13 cellular contexts compared by ENCODE assay signal in the genomic region with DNA sequence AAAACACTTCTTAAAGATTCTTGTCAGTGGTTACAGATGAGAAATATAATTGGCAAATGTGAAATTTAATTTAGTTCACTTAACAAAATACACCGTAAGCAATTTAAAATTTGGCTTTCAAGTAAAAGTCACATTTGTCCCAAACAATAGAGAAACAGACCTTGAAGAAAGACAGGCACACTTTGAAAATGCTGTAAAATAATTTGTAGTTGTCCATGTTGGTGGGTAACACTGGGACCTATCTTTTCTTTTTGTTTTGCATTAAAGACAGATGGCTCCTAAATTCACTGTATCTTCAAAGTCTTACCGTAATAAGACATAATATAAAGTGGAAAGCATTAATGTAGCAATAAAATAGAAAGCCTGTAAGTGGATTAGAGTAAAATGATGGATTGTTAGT. TPM values are rescaled to one million over a fixed set of nuclear protein-coding genes. Genes with fewer than 3 reads are reported as not detected.
DNase-seq lines count a peak whose midpoint lies in the region; ATAC-seq and TF ChIP-seq lines count a peak whose summit lies in the region.
"Had no signal": no experiment of that assay in that cellular context is flagged by ENCODE, and none has a peak within 500 bp of the region (broad histone marks: within the 10 kb centered on the region; RNA-seq: fewer than 3 reads in every experiment).

No MANE protein-coding gene starts in this region.

- H3K4me1 Mint-ChIP-seq in CD4-positive, alpha-beta memory T cell = peaks cover 36 to 67% (median 57%) of the 10 kb centered on the region in 4 donors
- peaks cover 69% of the 10 kb centered on the region for H3K4me1 Mint-ChIP-seq in endothelial cell (ENCODE audit: unreplicated experiment)

- no peak for DNase-seq in CD4-positive, alpha-beta memory T cell
- no peak for DNase-seq in PC-3
- DNase-seq in endothelial cell (ENCODE audit: low spot score) = no peak
- no peak for DNase-seq in stimulated activated CD8-positive, alpha-beta memory T cell treated with anti-CD3 and anti-CD28 coated beads, Interleukin-4, amount 100 ng/mL, for 48 hours
- no peak for DNase-seq in SIG-M5 (lab: John Stamatoyannopoulos, UW)
- DNase-seq in central memory CD4-positive, alpha-beta T cell = no peak
- DNase-seq: Caco-2, H7, head of caudate nucleus, mesendoderm, NCI-H2029 had no signal

- H3K27ac Mint-ChIP-seq in CD4-positive, alpha-beta memory T cell = peak overlapping the region in 5 of 7 donors; percentile 6 to 95 (median 93)
- no peak overlapping the region for H3K27ac Mint-ChIP-seq in endothelial cell (ENCODE audit: unreplicated experiment)

- peak overlapping the region in 2 of 8 donors; percentile 81 to 83 for H3K4me3 Mint-ChIP-seq in CD4-positive, alpha-beta memory T cell
- peak overlapping the region; percentile 85 for H3K4me3 Mint-ChIP-seq in endothelial cell (ENCODE audit: unreplicated experiment)

- no peak overlapping the region for H3K9ac ChIP-seq in PC-3 (ENCODE audit: low read length)
- H3K9ac ChIP-seq in parathyroid adenoma = no peak overlapping the region

- no peak overlapping the region for H3K4me3 ChIP-seq in CD4-positive, alpha-beta memory T cell (ENCODE audit: low read length in 2 of 2)
- no peak overlapping the region for H3K4me3 ChIP-seq in PC-3 (ENCODE audit: low read length)
- H3K4me3 ChIP-seq in parathyroid adenoma (ENCODE audit: low read depth, low read length) = peak overlapping the region; percentile 89

- H2AFZ ChIP-seq in PC-3 (ENCODE audit: low read length) (no peak overlapping the region), parathyroid adenoma (no peak overlapping the region)

- peaks cover 0 to 17% of the 10 kb centered on the region in 2 donors for H3K36me3 Mint-ChIP-seq in CD4-positive, alpha-beta memory T cell
- peaks cover 40% of the 10 kb centered on the region for H3K36me3 Mint-ChIP-seq in endothelial cell (ENCODE audit: low read depth, unreplicated experiment)

- H3K27me3 ChIP-seq in CD4-positive, alpha-beta memory T cell (ENCODE audit: insufficient read depth, low read length) = no peaks in the 10 kb centered on the region
- H3K27me3 ChIP-seq in PC-3 (ENCODE audit: low read length) (no peaks in the 10 kb centered on the region), parathyroid adenoma (ENCODE audit: control insufficient read depth, insufficient read depth, low read length) (no peaks in the 10 kb centered on the region)

- no peaks in the 10 kb centered on the region for H3K9me2 ChIP-seq in PC-3 (replicated peaks; ENCODE audit: low read length)

- TF ChIP-seq CTCF in PC-3 (conservative IDR thresholded peaks at IDR 0.05; ENCODE audit: low read depth, low read length) = no peak
- TF ChIP-seq CTCF in endothelial cell (IDR thresholded peaks at IDR 0.05; ENCODE audit: unreplicated experiment) = no peak
- TF ChIP-seq CTCF in parathyroid adenoma (IDR thresholded peaks at IDR 0.05) = no peak

- peak overlapping the region; percentile 26 for H3K4me2 ChIP-seq in PC-3 (ENCODE audit: low read length)
- peak overlapping the region; percentile 57 for H3K4me2 ChIP-seq in parathyroid adenoma (ENCODE audit: low read length)

- ATAC-seq in PC-3 (no peak), GM19452 (IDR thresholded peaks at IDR 0.05; ENCODE audit: unreplicated experiment) (no peak)

- no peaks in the 10 kb centered on the region for H4K20me1 ChIP-seq in PC-3 (ENCODE audit: low read length)

- no peaks in the 10 kb centered on the region for H3K9me3 Mint-ChIP-seq in CD4-positive, alpha-beta memory T cell
- no peaks in the 10 kb centered on the region for H3K9me3 Mint-ChIP-seq in endothelial cell (ENCODE audit: unreplicated experiment)

- intact Hi-C loops in CD4-positive, alpha-beta memory T cell (cut with micrococcal nuclease) = no loop called here
- intact Hi-C loops in PC-3 (cut with micrococcal nuclease) = no loop called here

- H3K27ac ChIP-seq in CD4-positive, alpha-beta memory T cell (ENCODE audit: low read depth, low read length) = no peak overlapping the region
- H3K27ac ChIP-seq in PC-3 (ENCODE audit: low read length) = no peak overlapping the region
- H3K27ac ChIP-seq in parathyroid adenoma = peak overlapping the region; percentile 90

- no TSS peak for BruUV-seq in PC-3 (replicated peaks; lab: Mats Ljungman, UMichigan)

- peaks cover 75% of the 10 kb centered on the region for H3K4me1 ChIP-seq in CD4-positive, alpha-beta memory T cell (ENCODE audit: insufficient read depth, low read length)
- H3K4me1 ChIP-seq in PC-3 (ENCODE audit: insufficient read depth, low read length) (peaks cover 33% of the 10 kb centered on the region), parathyroid adenoma (peaks cover 29% of the 10 kb centered on the region)

- H3K27me3 Mint-ChIP-seq in CD4-positive, alpha-beta memory T cell = no peaks in the 10 kb centered on the region
- peaks cover 10% of the 10 kb centered on the region for H3K27me3 Mint-ChIP-seq in endothelial cell (ENCODE audit: unreplicated experiment)

- peaks cover 23% of the 10 kb centered on the region for H3K79me2 ChIP-seq in PC-3 (ENCODE audit: low read length)
- peaks cover 35% of the 10 kb centered on the region for H3K79me2 ChIP-seq in parathyroid adenoma

- POLR2A ChIA-PET in CD4-positive, alpha-beta memory T cell (lab: Charles Lee; ENCODE audit: partially characterized antibody) = interaction anchor here (1.9 to 7.0 kb wide), 3 partner anchors 60 to 96 kb away, joined by 6 to 101 read pairs (median 9); no protein-coding TSS in a partner anchor
- POLR2A ChIA-PET in PC-3 (lab: Charles Lee; ENCODE audit: unreplicated experiment) = no interaction called here

- CTCF ChIA-PET in CD4-positive, alpha-beta memory T cell (lab: Charles Lee; ENCODE audit: partially characterized antibody) = interaction anchor here (1.0 to 6.8 kb wide), 12 partner anchors 10 to 332 kb away, joined by 3 to 139 read pairs (median 4); a partner anchor contains a TSS
- CTCF ChIA-PET in PC-3 (lab: Charles Lee) = interaction anchor here (0.6 to 0.9 kb wide), 4 partner anchors 43 to 94 kb away, joined by 3 to 6 read pairs (median 4); no protein-coding TSS in a partner anchor

- no peaks in the 10 kb centered on the region for H3F3A ChIP-seq in PC-3 (ENCODE audit: low read length, unreplicated experiment)

- H3K36me3 ChIP-seq in CD4-positive, alpha-beta memory T cell (ENCODE audit: insufficient read depth, low read length) = no peaks in the 10 kb centered on the region
- H3K36me3 ChIP-seq in PC-3 (ENCODE audit: low read depth, low read length) (no peaks in the 10 kb centered on the region), parathyroid adenoma (ENCODE audit: control insufficient read depth, insufficient read depth, low read length) (no peaks in the 10 kb centered on the region)

- no peaks in the 10 kb centered on the region for H3K9me3 ChIP-seq in CD4-positive, alpha-beta memory T cell (ENCODE audit: control insufficient read depth in 1 of 2, low read length in 2 of 2)
- H3K9me3 ChIP-seq in PC-3 (ENCODE audit: low read length) = no peaks in the 10 kb centered on the region
- H3K9me3 ChIP-seq in parathyroid adenoma (ENCODE audit: control insufficient read depth, low read length) = no peaks in the 10 kb centered on the region
- H3K9me3 ChIP-seq: Caco-2 had no signal

RNA-seq across cellular contexts. Expression of a gene that starts 3.3 kb away (rescaled TPM):
- 10 to 100 TPM; 26.7 to 27.9 TPM for total RNA-seq in CD4-positive, alpha-beta memory T cell
- polyA plus RNA-seq in CD4-positive, alpha-beta memory T cell = 10 to 100 TPM in 1 of 2 donors, 1 to 10 TPM in 1; 7.6 to 10.6 TPM
- 4.5 and 5.0 TPM in 2 replicates for total RNA-seq in PC-3 (2014; rRNA removed)
- 163 TPM for total RNA-seq in endothelial cell (ENCODE audit: unreplicated experiment)

RNA-seq across cellular contexts. Expression of a gene that starts 32.0 kb away (rescaled TPM):
- 10 to 100 TPM; 34.3 to 38.2 TPM for total RNA-seq in CD4-positive, alpha-beta memory T cell
- 100 to 1,000 TPM; 125 to 127 TPM for polyA plus RNA-seq in CD4-positive, alpha-beta memory T cell
- total RNA-seq in PC-3 (2014; rRNA removed) (125 and 153 TPM in 2 replicates), endothelial cell (ENCODE audit: unreplicated experiment) (93.2 TPM)

RNA-seq across cellular contexts. Expression of a gene that starts 45.1 kb away (rescaled TPM):
- total RNA-seq in CD4-positive, alpha-beta memory T cell = 10 to 100 TPM; 17.2 to 18.5 TPM
- polyA plus RNA-seq in CD4-positive, alpha-beta memory T cell = 10 to 100 TPM; 13.9 to 14.0 TPM
- total RNA-seq in PC-3 (2014; rRNA removed) = 23.6 and 32.8 TPM in 2 replicates
- total RNA-seq in endothelial cell (ENCODE audit: unreplicated experiment) = 19.0 TPM
